In the genomic region with DNA sequence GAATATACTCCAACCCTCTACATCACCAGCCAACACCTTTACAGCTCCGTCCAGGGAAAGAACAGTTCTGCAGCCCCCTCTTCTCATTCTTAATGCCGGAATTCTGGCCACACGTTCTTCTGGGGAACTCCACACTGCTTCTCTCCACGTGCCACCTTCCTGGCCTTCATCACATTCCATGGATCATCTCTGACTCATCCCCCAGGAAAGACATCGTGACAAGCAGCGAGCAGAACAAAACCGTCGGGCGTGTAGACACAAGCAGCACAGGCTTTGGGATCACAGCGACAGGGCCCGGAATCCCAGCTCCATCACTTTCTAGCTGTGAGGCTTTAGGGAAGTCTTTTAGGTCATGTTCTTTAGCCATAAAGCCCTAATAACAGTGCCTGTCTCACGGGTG, we compare ENCODE assay signal across 23 cellular contexts.
"Had no signal": no experiment of that assay in that cellular context is flagged by ENCODE, and none has a peak within 500 bp of the region (broad histone marks: within the 10 kb centered on the region; RNA-seq: fewer than 3 reads in every experiment).

No MANE protein-coding gene starts in this region.

- H3K36me3 Mint-ChIP-seq: activated CD8-positive, alpha-beta memory T cell treated with anti-CD3 and anti-CD28 coated beads, Interleukin-2, amount 10 ng/mL, durations not matched to agents 7 days and 5 days; natural killer cell treated with Interleukin-12 subunit alpha and Interleukin-12 subunit beta and Interleukin-15 and Interleukin-18, amount 100 ng/mL, for 72 hours had no signal

- H3K27me3 Mint-ChIP-seq: activated CD4-positive, alpha-beta T cell treated with anti-CD3 and anti-CD28 coated beads, Interleukin-2, amount 10 ng/mL, durations not matched to agents 24 days and 14 days; activated CD8-positive, alpha-beta memory T cell treated with anti-CD3 and anti-CD28 coated beads, Interleukin-2, amount 10 ng/mL, durations not matched to agents 7 days and 5 days; activated CD8-positive, alpha-beta T cell treated with anti-CD3 and anti-CD28 coated beads for 36 hours; activated naive CD8-positive, alpha-beta T cell treated with anti-CD3 and anti-CD28 coated beads, Interleukin-2, amount 50 U/mL, for 24 hours; dendritic cell treated with granulocyte-macrophage colony-stimulating factor and Interleukin-4, amounts not matched to agents 40 ng/mL and 50 ng/mL, for 4 days had no signal

- DNase-seq: activated CD4-positive, alpha-beta T cell treated with anti-CD3 and anti-CD28 coated beads, Interleukin-2, amount 10 ng/mL, durations not matched to agents 24 days and 14 days; activated CD8-positive, alpha-beta memory T cell treated with anti-CD3 and anti-CD28 coated beads, Interleukin-2, amount 10 ng/mL, durations not matched to agents 7 days and 5 days; activated CD8-positive, alpha-beta T cell treated with anti-CD3 and anti-CD28 coated beads for 36 hours; activated gamma-delta T cell; activated naive CD4-positive, alpha-beta T cell treated with anti-CD3 and anti-CD28 coated beads, Interleukin-2, amount 50 U/mL, for 16 hours; activated naive CD8-positive, alpha-beta T cell treated with anti-CD3 and anti-CD28 coated beads, Interleukin-2, amount 50 U/mL, for 24 hours; activated T-cell treated with anti-CD3 and anti-CD28 coated beads for 4 hours; anterior cingulate cortex; body of pancreas; caudate nucleus; effector CD8-positive, alpha-beta T cell; heart right ventricle; left ventricle myocardium inferior; midbrain; ovary; stimulated activated CD4-positive, alpha-beta T cell treated with anti-CD3 and anti-CD28 coated beads, Interleukin-4, amount 100 ng/mL, for 1 hour; stimulated activated naive CD4-positive, alpha-beta T cell; testis; trophoblast cell had no signal

- ATAC-seq: activated CD4-positive, CD25-positive, alpha-beta regulatory T cell treated with anti-CD3 and anti-CD28 coated beads, Interleukin-2, amount 50 U/mL, for 24 hours; activated CD8-positive, alpha-beta memory T cell treated with anti-CD3 and anti-CD28 coated beads, Interleukin-2, amount 10 ng/mL, durations not matched to agents 7 days and 5 days; activated CD8-positive, alpha-beta T cell treated with anti-CD3 and anti-CD28 coated beads for 36 hours; body of pancreas; heart right ventricle had no signal

- H3K4me3 Mint-ChIP-seq: activated CD4-positive, alpha-beta T cell treated with anti-CD3 and anti-CD28 coated beads, Interleukin-2, amount 10 ng/mL, durations not matched to agents 24 days and 14 days; activated CD8-positive, alpha-beta memory T cell treated with anti-CD3 and anti-CD28 coated beads, Interleukin-2, amount 10 ng/mL, durations not matched to agents 7 days and 5 days; activated CD8-positive, alpha-beta T cell treated with anti-CD3 and anti-CD28 coated beads for 36 hours; activated naive CD8-positive, alpha-beta T cell treated with anti-CD3 and anti-CD28 coated beads, Interleukin-2, amount 50 U/mL, for 24 hours; activated T-helper 1 cell treated with anti-CD3 and anti-CD28 coated beads, Interleukin-12 subunit alpha, Interleukin-12 subunit beta, Interleukin-2, Interleukin-4 antibody, amounts not matched to agents 30 ng/mL and 10 ng/mL and 1 ng/mL, durations not matched to agents 14 hours and 24 hours and 36 hours; dendritic cell treated with granulocyte-macrophage colony-stimulating factor and Interleukin-4, amounts not matched to agents 40 ng/mL and 50 ng/mL, for 4 days; natural killer cell treated with Interleukin-12 subunit alpha and Interleukin-12 subunit beta and Interleukin-15 and Interleukin-18, amount 100 ng/mL, for 72 hours had no signal

- H3K4me1 Mint-ChIP-seq: activated CD4-positive, alpha-beta T cell treated with anti-CD3 and anti-CD28 coated beads, Interleukin-2, amount 10 ng/mL, durations not matched to agents 24 days and 14 days; activated CD8-positive, alpha-beta memory T cell treated with anti-CD3 and anti-CD28 coated beads, Interleukin-2, amount 10 ng/mL, durations not matched to agents 7 days and 5 days; activated naive CD8-positive, alpha-beta T cell treated with anti-CD3 and anti-CD28 coated beads, Interleukin-2, amount 50 U/mL, for 24 hours had no signal

- H3K27ac Mint-ChIP-seq: activated CD4-positive, alpha-beta T cell treated with anti-CD3 and anti-CD28 coated beads, Interleukin-2, amount 10 ng/mL, durations not matched to agents 24 days and 14 days; activated CD8-positive, alpha-beta memory T cell treated with anti-CD3 and anti-CD28 coated beads, Interleukin-2, amount 10 ng/mL, durations not matched to agents 7 days and 5 days; activated CD8-positive, alpha-beta T cell treated with anti-CD3 and anti-CD28 coated beads for 36 hours; activated naive CD8-positive, alpha-beta T cell treated with anti-CD3 and anti-CD28 coated beads, Interleukin-2, amount 50 U/mL, for 24 hours; activated T-helper 1 cell treated with anti-CD3 and anti-CD28 coated beads, Interleukin-12 subunit alpha, Interleukin-12 subunit beta, Interleukin-2, Interleukin-4 antibody, amounts not matched to agents 30 ng/mL and 10 ng/mL and 1 ng/mL, durations not matched to agents 14 hours and 24 hours and 36 hours; dendritic cell treated with granulocyte-macrophage colony-stimulating factor and Interleukin-4, amounts not matched to agents 40 ng/mL and 50 ng/mL, for 4 days; natural killer cell treated with Interleukin-12 subunit alpha and Interleukin-12 subunit beta and Interleukin-15 and Interleukin-18, amount 100 ng/mL, for 72 hours had no signal

- H3K9me3 Mint-ChIP-seq: activated CD4-positive, alpha-beta T cell treated with anti-CD3 and anti-CD28 coated beads, Interleukin-2, amount 10 ng/mL, durations not matched to agents 24 days and 14 days; natural killer cell treated with Interleukin-12 subunit alpha and Interleukin-12 subunit beta and Interleukin-15 and Interleukin-18, amount 100 ng/mL, for 72 hours had no signal
